23 cellular contexts compared by ENCODE assay signal in the genomic region with DNA sequence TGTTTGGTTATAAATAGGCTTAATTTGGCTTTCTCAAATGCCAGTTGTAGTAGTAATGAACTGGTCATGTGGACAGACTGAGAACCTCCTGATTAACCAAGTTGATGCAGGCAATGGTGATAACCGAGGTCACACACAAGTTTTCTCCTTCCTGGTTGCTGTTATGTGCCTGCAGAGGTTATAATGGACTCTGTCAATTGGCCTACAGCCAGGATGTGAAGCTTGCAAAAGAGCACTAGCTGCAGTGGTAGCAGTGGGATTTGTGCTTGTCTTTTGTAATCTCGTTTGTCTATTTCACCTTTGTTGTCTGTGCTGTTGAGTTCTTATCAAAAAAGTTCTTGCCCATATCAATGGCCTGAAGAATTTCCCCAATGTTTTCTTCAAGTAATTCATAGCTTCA. TPM values are rescaled to one million over a fixed set of nuclear protein-coding genes. Genes with fewer than 3 reads are reported as not detected.
"Had no signal": no experiment of that assay in that cellular context is flagged by ENCODE, and none has a peak within 500 bp of the region (broad histone marks: within the 10 kb centered on the region; RNA-seq: fewer than 3 reads in every experiment).

No MANE protein-coding gene starts in this region.

- DNase-seq: KBM-7, MV-4-11, NCI-H1048, NCI-H1105, NCI-H1417, NCI-H1436 treated with DMSO at 0.1 percent for 48 hours, NCI-H1694, NCI-H187 treated with DMSO at 0.1 percent for 48 hours, NCI-H2029 treated with DMSO at 0.1 percent for 48 hours, NCI-H2171 treated with DMSO at 0.1 percent for 48 hours, NCI-H345, NCI-H446 treated with DMSO at 0.1 percent for 48 hours, NCI-H510A treated with DMSO at 0.1 percent for 48 hours, NCI-H526, NCI-H82, SHP77 had no signal

- H3K27ac ChIP-seq: RWPE1 had no signal

- ATAC-seq: SK-N-SH treated with all-trans-retinoic acid at 6 μM for 48 hours had no signal

- FAIRE-seq: RCC 7860 had no signal

RNA-seq across cellular contexts. Expression of a gene that starts 20.6 kb away (rescaled TPM):
- total RNA-seq: HT1080, LHCN-M2, MCF 10A had no signal
- polyA plus RNA-seq: IgD-negative memory B cell had no signal

RNA-seq across cellular contexts. Expression of a gene that starts 29.1 kb away (rescaled TPM):
- total RNA-seq: HT1080, LHCN-M2, MCF 10A had no signal
- polyA plus RNA-seq: IgD-negative memory B cell had no signal

RNA-seq across cellular contexts. Expression of a gene that starts 30.6 kb away (rescaled TPM):
- total RNA-seq: HT1080, LHCN-M2, MCF 10A had no signal
- polyA plus RNA-seq: IgD-negative memory B cell had no signal

RNA-seq across cellular contexts. Expression of a gene that starts 57.1 kb away (rescaled TPM):
- total RNA-seq: HT1080, LHCN-M2, MCF 10A had no signal
- polyA plus RNA-seq: IgD-negative memory B cell had no signal
